ENCODE assay signal across 15 cellular contexts in genomic region chr17:7849185-7850117, GRCh38. TPM values are rescaled to one million over a fixed set of nuclear protein-coding genes. Genes with fewer than 3 reads are reported as not detected.
DNase-seq lines count a peak whose midpoint lies in the region; ATAC-seq and TF ChIP-seq lines count a peak whose summit lies in the region.
"Had no signal": no experiment of that assay in that cellular context is flagged by ENCODE, and none has a peak within 500 bp of the region (broad histone marks: within the 10 kb centered on the region; RNA-seq: fewer than 3 reads in every experiment).

No MANE protein-coding gene starts in this region.

- no peak for TF ChIP-seq CTCF in activated B cell treated with CpG ODN at 0.5 μM for 24 hours (IDR thresholded peaks at IDR 0.05)
- no peak for TF ChIP-seq CTCF in lower lobe of right lung (IDR thresholded peaks at IDR 0.05)
- no peak for TF ChIP-seq CTCF in PC-9 (conservative IDR thresholded peaks at IDR 0.05)

- H3K9me3 Mint-ChIP-seq in activated B cell treated with CpG ODN at 0.5 μM for 24 hours (no peaks in the 10 kb centered on the region), immature natural killer cell (peaks cover 0 to 1% (median 0%) of the 10 kb centered on the region in 6 donors)

- H3K27me3 ChIP-seq in lower lobe of right lung (ENCODE audit: low read depth) (no peaks in the 10 kb centered on the region), PC-9 (ENCODE audit: insufficient read depth, low read depth) (no peaks in the 10 kb centered on the region)
- H3K27me3 ChIP-seq: SJCRH30 had no signal

- H3K9me3 ChIP-seq in lower lobe of right lung (no peaks in the 10 kb centered on the region), PC-9 (ENCODE audit: insufficient read depth, low read depth) (no peaks in the 10 kb centered on the region)
- H3K9me3 ChIP-seq: psoas muscle, SJCRH30 had no signal

- H3K79me2 ChIP-seq in PC-9 (ENCODE audit: low read depth), result peaks cover 10% of the 10 kb centered on the region

- H3K4me3 Mint-ChIP-seq in activated B cell treated with CpG ODN at 0.5 μM for 24 hours (no peak overlapping the region), immature natural killer cell (peak overlapping the region in 1 of 5 donors; percentile 34)

- BruUV-seq in PC-9 (replicated peaks; lab: Mats Ljungman, UMichigan), result no TSS peak

- H3K4me1 ChIP-seq in lower lobe of right lung (peaks cover 25% of the 10 kb centered on the region), PC-9 (replicated peaks; ENCODE audit: insufficient read depth) (peaks cover 5% of the 10 kb centered on the region; the same call in 1 of the 2 replicates)
- H3K4me1 ChIP-seq: SJCRH30 had no signal

- H3K27ac Mint-ChIP-seq in activated B cell treated with CpG ODN at 0.5 μM for 24 hours, result peak overlapping the region; percentile 30
- H3K27ac Mint-ChIP-seq in immature natural killer cell, result peak overlapping the region in 1 of 6 donors; percentile 30

- H3K9me2 ChIP-seq in PC-9 (ENCODE audit: insufficient read depth), result no peaks in the 10 kb centered on the region

- DNase-seq in stimulated activated CD4-positive, alpha-beta T cell treated with anti-CD3 and anti-CD28 coated beads, Interleukin-15, amount 100 ng/mL, for 24 hours, result peak; percentile 6
- no peak for DNase-seq in stimulated activated CD4-positive, alpha-beta T cell treated with anti-CD3 and anti-CD28 coated beads, Interleukin-1b, Interleukin-23, amount 100 ng/mL, for 48 hours
- no peak for DNase-seq in activated B cell treated with CpG ODN at 0.5 μM for 24 hours
- peak; percentile 50 for DNase-seq in lower lobe of right lung
- DNase-seq in immature natural killer cell, result no peak
- DNase-seq in NCI-H446 treated with DMSO at 0.1 percent for 48 hours (lab: John Stamatoyannopoulos, UW), result no peak
- no peak for DNase-seq in PC-9
- DNase-seq: activated naive CD4-positive, alpha-beta T cell treated with Interleukin-2 at 50 U/mL for 16 hours; AML-193; DMS53; effector CD8-positive, alpha-beta T cell; NCI-H146; SJCRH30; T-helper 9 cell had no signal

- H3K27me3 Mint-ChIP-seq in activated B cell treated with CpG ODN at 0.5 μM for 24 hours (no peaks in the 10 kb centered on the region), immature natural killer cell (ENCODE audit: low read depth in 3 of 3) (peaks cover 8 to 21% (median 19%) of the 10 kb centered on the region in 3 donors)

- POLR2A ChIA-PET in activated B cell treated with CpG ODN at 0.5 μM for 24 hours (lab: Charles Lee) (interaction anchor here (2.1 to 3.9 kb wide), 3 partner anchors 8 to 16 kb away, joined by 8 to 35 read pairs (median 9); partner anchors contain the start of gene KDM6B), PC-9 (lab: Charles Lee; ENCODE audit: unreplicated experiment) (no interaction called here)

- intact Hi-C loops in activated B cell treated with CpG ODN at 0.5 μM for 24 hours (cut with micrococcal nuclease), result loop anchor here (10.0 kb wide), 1 partner anchor 375 kb away; no protein-coding TSS in a partner anchor
- intact Hi-C loops in lower lobe of right lung (cut with DNase I), result no loop called here
- intact Hi-C loops in PC-9 (cut with micrococcal nuclease; ENCODE audit: unreplicated experiment), result loop anchor here (10.0 kb wide), 1 partner anchor 265 kb away; the partner anchor contains the start of gene MPDU1

- peaks cover 10% of the 10 kb centered on the region for H4K20me1 ChIP-seq in PC-9 (ENCODE audit: insufficient read depth)

- H3F3A ChIP-seq in PC-9 (ENCODE audit: insufficient read depth, low read depth), result peaks cover 1% of the 10 kb centered on the region; the same call in 1 of the 2 replicates

- ATAC-seq in activated B cell treated with CpG ODN at 0.5 μM for 24 hours (ENCODE audit: low read depth) (no peak), lower lobe of right lung (no peak)
- ATAC-seq: psoas muscle had no signal

- H3K36me3 Mint-ChIP-seq in activated B cell treated with CpG ODN at 0.5 μM for 24 hours (ENCODE audit: low read depth), result peaks cover 70% of the 10 kb centered on the region
- peaks cover 0 to 4% (median 0%) of the 10 kb centered on the region in 3 donors for H3K36me3 Mint-ChIP-seq in immature natural killer cell

- H3K4me1 Mint-ChIP-seq in activated B cell treated with CpG ODN at 0.5 μM for 24 hours, result peaks cover 47% of the 10 kb centered on the region
- H3K4me1 Mint-ChIP-seq in immature natural killer cell, result peaks cover 18 to 33% of the 10 kb centered on the region in 2 donors

- H3K36me3 ChIP-seq in lower lobe of right lung (peaks cover 90% of the 10 kb centered on the region), PC-9 (ENCODE audit: low read depth) (no peaks in the 10 kb centered on the region)

- no peak overlapping the region for H2AFZ ChIP-seq in PC-9

- CTCF ChIA-PET in activated B cell treated with CpG ODN at 0.5 μM for 24 hours (lab: Charles Lee) (interaction anchor here (2.1 to 3.2 kb wide), 2 partner anchors 14 to 24 kb away, joined by 11 to 35 read pairs; no protein-coding TSS in a partner anchor), PC-9 (lab: Charles Lee) (interaction anchor here (0.7 kb wide), 1 partner anchor 64 kb away, joined by 4 read pairs; no protein-coding TSS in a partner anchor)

- H3K4me3 ChIP-seq in lower lobe of right lung, result no peak overlapping the region
- H3K4me3 ChIP-seq in PC-9, result no peak overlapping the region
- H3K4me3 ChIP-seq: psoas muscle, SJCRH30 had no signal

- no peak overlapping the region for H3K27ac ChIP-seq in lower lobe of right lung
- no peak overlapping the region for H3K27ac ChIP-seq in PC-9
- H3K27ac ChIP-seq: psoas muscle, SJCRH30 had no signal

- H3K4me2 ChIP-seq in PC-9, result no peak overlapping the region

RNA-seq across cellular contexts. Expression of gene TMEM88, which starts 5.4 kb away (rescaled TPM):
- total RNA-seq in activated B cell treated with CpG ODN at 0.5 μM for 24 hours (3.2 and 7.1 TPM in 2 replicates), lower lobe of right lung (12.0 TPM), PC-9 (2021) (3.1 and 3.4 TPM in 2 replicates)
- polyA plus RNA-seq in immature natural killer cell, result not detected

RNA-seq across cellular contexts. Expression of gene NAA38, which starts 7.9 kb away (rescaled TPM):
- 36.0 and 47.9 TPM in 2 replicates for total RNA-seq in activated B cell treated with CpG ODN at 0.5 μM for 24 hours
- 61.5 TPM for total RNA-seq in lower lobe of right lung
- 100 to 1,000 TPM; 131 to 346 (median 177) TPM for polyA plus RNA-seq in immature natural killer cell
- total RNA-seq in PC-9 (2021), result 159 and 176 TPM in 2 replicates

RNA-seq across cellular contexts. Expression of gene CYB5D1, which starts 8.4 kb away (rescaled TPM):
- total RNA-seq in activated B cell treated with CpG ODN at 0.5 μM for 24 hours (5.4 and 6.1 TPM in 2 replicates), lower lobe of right lung (12.6 TPM), PC-9 (2021) (14.3 and 22.0 TPM in 2 replicates)
- 1 to 10 TPM in 2 of 3 donors, not detected in 1; 2.9 to 3.7 TPM for polyA plus RNA-seq in immature natural killer cell

RNA-seq across cellular contexts. Expression of gene KDM6B, which starts 15.4 kb away (rescaled TPM):
- total RNA-seq in activated B cell treated with CpG ODN at 0.5 μM for 24 hours (70.8 and 72.5 TPM in 2 replicates), lower lobe of right lung (46.1 TPM), PC-9 (2021) (41.3 and 41.8 TPM in 2 replicates)
- under 1 TPM in 2 of 3 donors, not detected in 1; 0.03 to 0.40 TPM for polyA plus RNA-seq in immature natural killer cell

RNA-seq across cellular contexts. Expression of gene CHD3, which starts 39.1 kb away (rescaled TPM):
- total RNA-seq in activated B cell treated with CpG ODN at 0.5 μM for 24 hours, result 103 and 109 TPM in 2 replicates
- 77.9 TPM for total RNA-seq in lower lobe of right lung
- polyA plus RNA-seq in immature natural killer cell, result 10 to 100 TPM in 1 of 3 donors, 1 to 10 TPM in 1, under 1 TPM in 1; 0.72 to 19.6 (median 3.5) TPM
- 197 and 219 TPM in 2 replicates for total RNA-seq in PC-9 (2021)

Comparison
In these comparisons a context has a peak if more than half of its experiments do, and no peak if none do; other contexts are left out.
1. DNase-seq: peak in stimulated activated CD4-positive, alpha-beta T cell treated with anti-CD3 and anti-CD28 coated beads, Interleukin-15, amount 100 ng/mL, for 24 hours (single experiment) and lower lobe of right lung (single experiment); none in stimulated activated CD4-positive, alpha-beta T cell treated with anti-CD3 and anti-CD28 coated beads, Interleukin-1b, Interleukin-23, amount 100 ng/mL, for 48 hours (single experiment), activated B cell treated with CpG ODN at 0.5 μM for 24 hours (single experiment), immature natural killer cell (0 of 3), NCI-H446 treated with DMSO at 0.1 percent for 48 hours (single experiment) and PC-9 (0 of 2).